8 cellular contexts compared by ENCODE assay signal in the genomic region with DNA sequence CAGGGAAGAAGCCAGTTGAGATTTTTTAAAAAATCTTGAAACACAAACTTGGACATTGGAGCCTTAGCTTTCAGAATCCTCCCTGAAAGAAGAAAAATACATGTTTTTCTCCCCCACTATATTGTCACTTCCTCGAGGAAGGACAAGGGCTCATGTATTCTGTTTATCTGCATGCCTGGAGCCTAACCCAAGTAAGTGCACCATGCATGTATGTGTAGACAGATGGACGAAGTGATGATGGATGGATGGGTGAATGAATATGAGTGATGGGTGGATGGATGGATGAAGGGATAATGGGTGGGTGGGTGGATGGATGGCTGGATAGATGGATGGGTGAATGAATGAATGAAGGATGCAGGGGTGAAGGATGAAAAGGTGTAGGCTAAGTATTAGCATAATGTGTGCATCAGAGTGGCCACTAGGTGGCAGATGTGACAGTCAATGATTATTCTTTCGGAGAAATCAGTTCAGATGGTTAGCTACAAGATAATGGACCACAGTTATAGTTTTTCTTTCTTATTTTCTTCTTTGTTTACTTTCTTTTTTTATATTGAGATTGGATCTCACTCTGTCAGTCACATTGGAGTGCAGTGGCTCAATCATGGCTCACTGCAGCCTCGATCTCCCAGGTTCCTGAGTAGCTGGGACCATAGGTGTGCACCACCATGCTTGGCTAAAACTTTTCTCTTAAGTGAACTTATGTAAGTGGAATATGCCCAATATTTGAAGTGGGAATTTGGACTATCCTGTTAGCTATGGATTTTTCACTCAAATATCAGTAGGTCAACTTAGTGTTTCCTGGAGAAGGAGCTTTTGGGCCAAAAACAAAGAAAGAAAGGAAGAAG. TPM values are rescaled to one million over a fixed set of nuclear protein-coding genes. Genes with fewer than 3 reads are reported as not detected.
A peak's percentile ranks its signal among the peaks of the same experiment; 100 is the strongest.
DNase-seq lines count a peak whose midpoint lies in the region; ATAC-seq lines count a peak whose summit lies in the region.

No MANE protein-coding gene starts in this region.

- ATAC-seq in GM19395 (IDR thresholded peaks at IDR 0.05; ENCODE audit: unreplicated experiment) (peak; percentile 96), HG03354 (IDR thresholded peaks at IDR 0.05; ENCODE audit: poor library complexity, severe bottlenecking, unreplicated experiment) (peak; percentile 98)

- H3K9me3 Mint-ChIP-seq in immature natural killer cell: peaks cover 0 to 10% (median 5%) of the 10 kb centered on the region in 6 donors

- H3K4me3 Mint-ChIP-seq in immature natural killer cell: no peak overlapping the region

- peaks cover 7 to 20% (median 9%) of the 10 kb centered on the region in 3 donors for H3K27me3 Mint-ChIP-seq in immature natural killer cell (ENCODE audit: low read depth in 3 of 3)

- peak; percentile 28 for DNase-seq in EL
- peak; percentile 49 for DNase-seq in OCI-M1 (lab: John Stamatoyannopoulos, UW)
- peak; percentile 31 for DNase-seq in amniotic stem cell (lab: John Stamatoyannopoulos, UW)
- DNase-seq in immature natural killer cell: peak; percentile 16 to 32 (median 27)
- peak; percentile 13 to 34 for DNase-seq in stimulated activated CD4-positive, alpha-beta T cell treated with anti-CD3 and anti-CD28 coated beads, Interleukin-4, amount 100 ng/mL, for 48 hours (ENCODE audit: low read depth in 2 of 2)
- DNase-seq in activated CD4-positive, CD25-positive, alpha-beta regulatory T cell (lab: John Stamatoyannopoulos, UW): no peak

- H3K27ac Mint-ChIP-seq in immature natural killer cell: no peak overlapping the region

- H3K4me1 Mint-ChIP-seq in immature natural killer cell: no peaks in the 10 kb centered on the region

- peaks cover 0 to 4% (median 0%) of the 10 kb centered on the region in 3 donors for H3K36me3 Mint-ChIP-seq in immature natural killer cell

RNA-seq across cellular contexts. Expression of a gene that starts 18.5 kb away (rescaled TPM):
- polyA plus RNA-seq in immature natural killer cell: 1 to 10 TPM; 3.0 to 7.7 (median 4.2) TPM

RNA-seq across cellular contexts. Expression of a gene that starts 55.9 kb away (rescaled TPM):
- 10 to 100 TPM; 15.9 to 19.8 (median 19.1) TPM for polyA plus RNA-seq in immature natural killer cell

Comparison
In these comparisons a context has a peak if more than half of its experiments do, and no peak if none do; other contexts are left out.
1. DNase-seq: peak in EL (single experiment), OCI-M1 (single experiment), amniotic stem cell (single experiment), immature natural killer cell (3 of 3) and stimulated activated CD4-positive, alpha-beta T cell treated with anti-CD3 and anti-CD28 coated beads, Interleukin-4, amount 100 ng/mL, for 48 hours (2 of 2); none in activated CD4-positive, CD25-positive, alpha-beta regulatory T cell (0 of 4).